Comparison of ENCODE assay signal across 15 cellular contexts in genomic region chr5:11048760-11049159, GRCh38.
DNase-seq lines count a peak whose midpoint lies in the region; ATAC-seq, FAIRE-seq and TF ChIP-seq lines count a peak whose summit lies in the region.
"Had no signal": no experiment of that assay in that cellular context is flagged by ENCODE, and none has a peak within 500 bp of the region (broad histone marks: within the 10 kb centered on the region; RNA-seq: fewer than 3 reads in every experiment).

No MANE protein-coding gene starts in this region.

- no peak overlapping the region for H3K4me3 ChIP-seq in NB4 (ENCODE audit: low read depth, low read length)
- no peak overlapping the region for H3K4me3 ChIP-seq in H1 (ENCODE audit: extremely low read depth in 1 of 4, insufficient read depth in 2 of 4, low read depth in 3 of 4, low read length in 4 of 4)
- no peak overlapping the region for H3K4me3 ChIP-seq in aorta (ENCODE audit: low read length in 2 of 2)
- H3K4me3 ChIP-seq: heart left ventricle, left ventricle myocardium inferior had no signal

- H4K8ac ChIP-seq in H1 (ENCODE audit: extremely low read depth, insufficient read depth, low read length), result no peak overlapping the region

- FAIRE-seq in H1 (lab: Jason Lieb, UNC), result no peak

- H3K9me3 Mint-ChIP-seq in endothelial cell (ENCODE audit: unreplicated experiment), result no peaks in the 10 kb centered on the region
- H3K9me3 Mint-ChIP-seq: naive B cell had no signal

- H2BK15ac ChIP-seq in H1 (ENCODE audit: low read length), result no peak overlapping the region

- no peak overlapping the region for H3K56ac ChIP-seq in H1 (replicated peaks; ENCODE audit: insufficient read length, low read depth, low read length)

- H3K27ac ChIP-seq in C4-2B, result no peak overlapping the region
- no peak overlapping the region for H3K27ac ChIP-seq in H1 (ENCODE audit: low read depth, low read length)
- H3K27ac ChIP-seq in aorta (ENCODE audit: low read depth in 1 of 2, low read length in 2 of 2), result no peak overlapping the region
- H3K27ac ChIP-seq: heart left ventricle, left ventricle myocardium inferior had no signal

- no peaks in the 10 kb centered on the region; the same call in 1 of the 2 replicates for H3K79me1 ChIP-seq in H1 (ENCODE audit: low read depth, low read length)

- CTCF ChIA-PET in H1 (lab: Charles Lee; ENCODE audit: partially characterized antibody), result interaction anchor here (0.6 to 3.1 kb wide), 14 partner anchors 10 to 662 kb away, joined by 3 to 17 read pairs (median 4); no protein-coding TSS in a partner anchor

- H2BK20ac ChIP-seq in H1 (ENCODE audit: low read length), result no peak overlapping the region

- no peak overlapping the region for H3K4ac ChIP-seq in H1 (replicated peaks; ENCODE audit: insufficient read length, low read depth, low read length)

- no peak for TF ChIP-seq POLR2A in NB4 (IDR thresholded peaks at IDR 0.05; ENCODE audit: extremely low read depth, insufficient read length)
- TF ChIP-seq POLR2A in H1 (IDR thresholded peaks at IDR 0.05; ENCODE audit: control extremely low read depth in 1 of 2, low read depth in 2 of 2, low read length in 2 of 2), result no peak

- H4K20me1 ChIP-seq in H1 (replicated peaks in 1 of 2; ENCODE audit: control insufficient read depth in 1 of 2, insufficient read depth in 2 of 2, low read length in 2 of 2), result no peaks in the 10 kb centered on the region

- H3K36me3 ChIP-seq in H1 (ENCODE audit: control insufficient read depth in 2 of 4, insufficient read depth in 4 of 4, low read length in 3 of 4) (no peaks in the 10 kb centered on the region), aorta (ENCODE audit: control insufficient read depth in 1 of 2, insufficient read depth in 2 of 2, low read length in 1 of 2) (no peaks in the 10 kb centered on the region)
- H3K36me3 ChIP-seq: heart left ventricle, left ventricle myocardium inferior had no signal

- H3K4me3 Mint-ChIP-seq in endothelial cell (ENCODE audit: unreplicated experiment), result no peak overlapping the region
- H3K4me3 Mint-ChIP-seq: CD4-positive, CD25-positive, alpha-beta regulatory T cell; naive B cell; T-helper 17 cell had no signal

- in situ Hi-C loops in GM13976 (cut with MboI; ENCODE audit: low sequenced_read_pairs, unreplicated experiment), result no loop called here

- H2AFZ ChIP-seq in H1 (ENCODE audit: low read length), result no peak overlapping the region

- H3K27me3 ChIP-seq in H1 (replicated peaks in 1 of 4; ENCODE audit: control insufficient read depth in 3 of 4, extremely low read depth in 1 of 4, insufficient read depth in 3 of 4, low read length in 3 of 4), result no peaks in the 10 kb centered on the region
- H3K27me3 ChIP-seq in aorta (ENCODE audit: control insufficient read depth in 1 of 2, insufficient read depth in 2 of 2, low read length in 1 of 2), result no peaks in the 10 kb centered on the region
- H3K27me3 ChIP-seq: heart left ventricle had no signal

- ATAC-seq in GM21447 (IDR thresholded peaks at IDR 0.05; ENCODE audit: unreplicated experiment), result no peak
- no peak for ATAC-seq in aorta (ENCODE audit: low FRiP score)
- no peak for ATAC-seq in GM21825 (IDR thresholded peaks at IDR 0.05; ENCODE audit: unreplicated experiment)
- ATAC-seq: heart left ventricle, T-helper 17 cell had no signal

- POLR2A ChIA-PET in H1 (lab: Charles Lee; ENCODE audit: partially characterized antibody), result no interaction called here

- no peak overlapping the region for H2BK5ac ChIP-seq in H1 (ENCODE audit: low read depth, low read length)

- TF ChIP-seq CTCF in C4-2B (conservative IDR thresholded peaks at IDR 0.05) (peak; percentile 47), GM13976 (IDR thresholded peaks at IDR 0.05; ENCODE audit: borderline replicate concordance, control extremely low read depth, extremely low read depth, insufficient read depth, missing control alignments) (peak; percentile 11), NB4 (IDR thresholded peaks at IDR 0.05; ENCODE audit: low read depth, low read length) (peak; percentile 59), H1 (IDR thresholded peaks at IDR 0.05; ENCODE audit: control extremely low read depth in 1 of 3, insufficient read depth in 1 of 3, low read depth in 1 of 3, low read length in 3 of 3) (peak; percentile 47 to 66 (median 57)), endothelial cell (IDR thresholded peaks at IDR 0.05; ENCODE audit: unreplicated experiment) (no peak)

- no peak overlapping the region for H3K9ac ChIP-seq in H1 (replicated peaks in 1 of 4; ENCODE audit: extremely low read depth in 1 of 4, low read depth in 3 of 4, low read length in 3 of 4)

- H4K91ac ChIP-seq in H1 (replicated peaks; ENCODE audit: insufficient read length, low read length), result no peak overlapping the region

- no peaks in the 10 kb centered on the region for H3K27me3 Mint-ChIP-seq in endothelial cell (ENCODE audit: unreplicated experiment)
- H3K27me3 Mint-ChIP-seq: CD4-positive, CD25-positive, alpha-beta regulatory T cell had no signal

- 88% methylated on average over 4 of the region's 4 CpGs; no CpG with 5 or more reads in 1 of the 2 experiments for WGBS in H1 (ENCODE audit: extremely low coverage in 1 of 2, insufficient coverage in 1 of 2, insufficient read length in 1 of 2, insufficient replicate concordance in 2 of 2, low coverage in 1 of 2, low lambda C conversion rate in 2 of 2, missing lambda C conversion rate in 1 of 2), 2 experiments
- 79 to 83% methylated on average over 4 of the region's 4 CpGs for WGBS in aorta, 2 donors

- TF ChIP-seq EP300 in H1 (IDR thresholded peaks at IDR 0.05; ENCODE audit: borderline replicate concordance in 1 of 2, low read depth in 2 of 2, low read length in 2 of 2), result no peak

- H3K18ac ChIP-seq in H1 (ENCODE audit: extremely low read depth, low read length), result no peak overlapping the region

- H3K23me2 ChIP-seq in H1 (ENCODE audit: low read depth, low read length), result no peaks in the 10 kb centered on the region

- no peak overlapping the region for H2BK12ac ChIP-seq in H1 (ENCODE audit: low read depth, low read length)

- no peak overlapping the region for H3K23ac ChIP-seq in H1 (ENCODE audit: insufficient read length)

- no peak overlapping the region for H3K14ac ChIP-seq in H1 (ENCODE audit: insufficient read length)

- peak; percentile 57 to 67 for TF ChIP-seq RAD21 in H1 (IDR thresholded peaks at IDR 0.05 in 1 of 2, conservative IDR thresholded peaks at IDR 0.05 in 1 of 2; ENCODE audit: low read depth in 2 of 2, low read length in 2 of 2)

- H3K4me1 ChIP-seq in H1 (replicated peaks in 1 of 4; ENCODE audit: control insufficient read depth in 3 of 4, insufficient read depth in 4 of 4, low read length in 3 of 4) (peaks cover 0 to 3% (median 0%) of the 10 kb centered on the region in 4 experiments; a peak in 1 of 7 replicates), aorta (ENCODE audit: control insufficient read depth in 1 of 2, insufficient read depth in 2 of 2, low read length in 2 of 2) (no peaks in the 10 kb centered on the region)
- H3K4me1 ChIP-seq: left ventricle myocardium inferior had no signal

- no peak overlapping the region for H2BK120ac ChIP-seq in H1 (replicated peaks; ENCODE audit: low read depth, low read length)

- H4K5ac ChIP-seq in H1 (ENCODE audit: insufficient read length, low read depth, low read length), result no peak overlapping the region

- H2AK5ac ChIP-seq in H1 (ENCODE audit: low read depth, low read length), result no peak overlapping the region

- no peak overlapping the region for H3K4me2 ChIP-seq in H1 (ENCODE audit: insufficient read depth in 1 of 2, low read depth in 2 of 2, low read length in 2 of 2)

- DNase-seq in GM13976 (ENCODE audit: low spot score) (no peak), NB4 (ENCODE audit: low read depth) (peak; percentile 37), H1 (ENCODE audit: low read depth in 1 of 2, low spot score in 2 of 2) (no peak), aorta (no peak), endothelial cell (ENCODE audit: low spot score) (no peak)
- DNase-seq: CD4-positive, CD25-positive, alpha-beta regulatory T cell; heart left ventricle; KG1; left ventricle myocardium inferior; naive B cell; NCI-H2029 treated with DMSO at 0.1 percent for 48 hours; T-helper 17 cell had no signal

- intact Hi-C loops in aorta (cut with DNase I), result no loop called here

- peaks cover 4% of the 10 kb centered on the region for H3K4me1 Mint-ChIP-seq in endothelial cell (ENCODE audit: unreplicated experiment)
- H3K4me1 Mint-ChIP-seq: CD4-positive, CD25-positive, alpha-beta regulatory T cell; naive B cell; T-helper 17 cell had no signal

- H3K9me3 ChIP-seq in H1 (ENCODE audit: insufficient read depth in 2 of 2, low read depth in 1 of 2, low read length in 1 of 2) (no peaks in the 10 kb centered on the region), aorta (ENCODE audit: control insufficient read depth, low read length) (no peaks in the 10 kb centered on the region)
- H3K9me3 ChIP-seq: heart left ventricle, left ventricle myocardium inferior had no signal

- no peaks in the 10 kb centered on the region for H3K79me2 ChIP-seq in H1 (ENCODE audit: control insufficient read depth in 1 of 2, insufficient read depth in 2 of 2, low read length in 2 of 2)

- H3K27ac Mint-ChIP-seq in endothelial cell (ENCODE audit: unreplicated experiment), result no peak overlapping the region
- H3K27ac Mint-ChIP-seq: CD4-positive, CD25-positive, alpha-beta regulatory T cell; naive B cell; T-helper 17 cell had no signal

- no peaks in the 10 kb centered on the region for H3K36me3 Mint-ChIP-seq in endothelial cell (ENCODE audit: low read depth, unreplicated experiment)
- H3K36me3 Mint-ChIP-seq: CD4-positive, CD25-positive, alpha-beta regulatory T cell; naive B cell had no signal

TF ChIP-seq in H1, 55 proteins besides CTCF, POLR2A, EP300 and RAD21 (continues in another document):
- TF ChIP-seq YY1 (IDR thresholded peaks at IDR 0.05; ENCODE audit: low read depth, low read length), result no peak
- TF ChIP-seq PHF8 (conservative IDR thresholded peaks at IDR 0.05; ENCODE audit: low read depth, low read length), result no peak
- no peak for TF ChIP-seq NRF1 (IDR thresholded peaks at IDR 0.05; ENCODE audit: low read depth, low read length)
- TF ChIP-seq TBP (IDR thresholded peaks at IDR 0.05; ENCODE audit: low read depth, low read length), result no peak
- TF ChIP-seq TCF12 (IDR thresholded peaks at IDR 0.05; ENCODE audit: low read depth, low read length), result no peak
- no peak for TF ChIP-seq E2F6 (IDR thresholded peaks at IDR 0.05)
- no peak for TF ChIP-seq ATF3 (IDR thresholded peaks at IDR 0.05; ENCODE audit: insufficient read depth, low read depth, low read length)
- no peak for TF ChIP-seq BRCA1 (IDR thresholded peaks at IDR 0.05; ENCODE audit: low read depth, low read length)
- no peak for TF ChIP-seq ASH2L (IDR thresholded peaks at IDR 0.05; ENCODE audit: low read length)
